1 cellular context compared by ENCODE assay signal in the genomic region with DNA sequence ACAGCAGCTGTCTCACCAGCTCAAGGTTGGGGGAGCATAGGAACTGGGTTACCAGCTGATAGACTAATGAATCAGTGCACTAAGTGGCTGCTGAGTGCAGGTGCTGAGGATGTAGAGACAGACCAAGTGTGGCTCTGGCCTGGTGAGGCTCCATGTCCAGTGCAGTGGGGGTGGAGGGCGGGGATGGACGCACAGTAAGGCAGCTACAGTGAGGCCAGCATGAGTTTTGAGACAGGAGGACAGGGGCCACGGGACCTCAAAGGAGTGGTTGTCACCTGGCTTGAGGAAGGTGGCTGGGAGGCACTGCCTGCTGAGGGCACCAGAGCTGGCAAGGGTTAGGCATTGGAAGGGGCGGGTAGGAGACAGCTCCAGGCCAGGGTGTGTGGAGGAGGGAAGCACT.
TF ChIP-seq lines count a peak whose summit lies in the region.

No MANE protein-coding gene starts in this region.

TF ChIP-seq in HCT116, 20 proteins besides CTCF, POLR2A, EP300 and RAD21:
- TF ChIP-seq, protein P1, sequence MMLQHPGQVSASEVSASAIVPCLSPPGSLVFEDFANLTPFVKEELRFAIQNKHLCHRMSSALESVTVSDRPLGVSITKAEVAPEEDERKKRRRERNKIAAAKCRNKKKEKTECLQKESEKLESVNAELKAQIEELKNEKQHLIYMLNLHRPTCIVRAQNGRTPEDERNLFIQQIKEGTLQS (IDR thresholded peaks at IDR 0.05) = no peak
- TF ChIP-seq SP1 (IDR thresholded peaks at IDR 0.05; ENCODE audit: low read depth) (no peak), CEBPB (IDR thresholded peaks at IDR 0.05; ENCODE audit: low read depth) (no peak), EGR1 (IDR thresholded peaks at IDR 0.05; ENCODE audit: low read depth) (no peak), CBX3 (IDR thresholded peaks at IDR 0.05; ENCODE audit: low read depth) (no peak)
